ENCODE assay signal across 8 cellular contexts in genomic region chr14:22871200-22871961, GRCh38. TPM values are rescaled to one million over a fixed set of nuclear protein-coding genes. Genes with fewer than 3 reads are reported as not detected.
A peak's percentile ranks its signal among the peaks of the same experiment; 100 is the strongest.
DNase-seq lines count a peak whose midpoint lies in the region; ATAC-seq lines count a peak whose summit lies in the region.

Gene LRP10, plus strand, starts transcription at chr14:22871740. Its CDS starts 564 bp downstream, at chr14:22872304.

- 0% methylated on average over 36 to 42 of the region's 42 CpGs for WGBS in esophagus, 2 donors

- DNase-seq in D341Med (ENCODE audit: low spot score): peak; percentile 84
- DNase-seq in HUDEP-2 (lab: John Stamatoyannopoulos, UW; ENCODE audit: unreplicated experiment in 76 of 76): peak in 74 of 76 experiments; percentile 45 to 93 (median 85)
- DNase-seq in OCI-M1 (lab: John Stamatoyannopoulos, UW): peak; percentile 97
- peak; percentile 78 for DNase-seq in activated T-cell treated with anti-CD3 and anti-CD28 coated beads, Interleukin-2, amount 50 U/mL, for 1 hour
- peak; percentile 66 to 67 for DNase-seq in stimulated activated CD8-positive, alpha-beta memory T cell treated with anti-CD3 and anti-CD28 coated beads, Interleukin-7, amount 100 ng/mL, for 4 hours (ENCODE audit: low read depth in 2 of 2)

- H3K9me3 ChIP-seq in esophagus (ENCODE audit: control insufficient read depth in 2 of 2, insufficient read depth in 1 of 2, low read depth in 1 of 2, low read length in 1 of 2): no peaks in the 10 kb centered on the region
- no peaks in the 10 kb centered on the region for H3K9me3 ChIP-seq in muscle layer of colon (ENCODE audit: low read length)

- H3K27ac ChIP-seq in esophagus (ENCODE audit: low read depth in 2 of 2, low read length in 1 of 2) (peak within 1 kb of the TSS; percentile 99 to 100), muscle layer of colon (ENCODE audit: low read depth, low read length) (peak within 1 kb of the TSS; percentile 99)

- H3K36me3 ChIP-seq in esophagus (ENCODE audit: control insufficient read depth in 2 of 2, insufficient read depth in 2 of 2, low read length in 1 of 2) (peaks cover 12 to 23% of the 10 kb centered on the region in 2 donors), muscle layer of colon (ENCODE audit: insufficient read depth, low read length) (peaks cover 28% of the 10 kb centered on the region)

- peak; percentile 73 for ATAC-seq in GM21423 (IDR thresholded peaks at IDR 0.05; ENCODE audit: unreplicated experiment)

- H3K4me3 ChIP-seq in esophagus (ENCODE audit: low read depth in 1 of 2, low read length in 2 of 2) (peak within 1 kb of the TSS; percentile 96 to 98), muscle layer of colon (ENCODE audit: low read depth in 1 of 2, low read length in 2 of 2) (peak within 1 kb of the TSS; percentile 88 to 99)

- H3K27me3 ChIP-seq in esophagus (ENCODE audit: control insufficient read depth in 1 of 2, insufficient read depth in 2 of 2, low read length in 2 of 2): no peaks in the 10 kb centered on the region
- H3K27me3 ChIP-seq in muscle layer of colon (ENCODE audit: control insufficient read depth in 1 of 2, insufficient read depth in 2 of 2, low read length in 2 of 2): no peaks in the 10 kb centered on the region

- H3K4me1 ChIP-seq in esophagus (ENCODE audit: control insufficient read depth in 2 of 2, insufficient read depth in 2 of 2, low read length in 1 of 2) (peaks cover 3 to 5% of the 10 kb centered on the region in 2 donors), muscle layer of colon (ENCODE audit: insufficient read depth, low read length) (peaks cover 30% of the 10 kb centered on the region)

- peak within 1 kb of the TSS; percentile 90 for H3K9ac ChIP-seq in muscle layer of colon (ENCODE audit: low read length)

RNA-seq across cellular contexts. Expression of gene LRP10, which starts in this region (rescaled TPM):
- polyA plus RNA-seq in esophagus: 100 to 1,000 TPM in 1 of 2 donors, 10 to 100 TPM in 1; 69.8 to 129 TPM

Comparison
In these comparisons a context has a peak if more than half of its experiments do, and no peak if none do; other contexts are left out.
1. Peak in every context shown above with its lines: DNase-seq, ATAC-seq, H3K4me3 ChIP-seq and H3K27ac ChIP-seq.